Comparison of ENCODE assay signal across 20 cellular contexts in the genomic region with DNA sequence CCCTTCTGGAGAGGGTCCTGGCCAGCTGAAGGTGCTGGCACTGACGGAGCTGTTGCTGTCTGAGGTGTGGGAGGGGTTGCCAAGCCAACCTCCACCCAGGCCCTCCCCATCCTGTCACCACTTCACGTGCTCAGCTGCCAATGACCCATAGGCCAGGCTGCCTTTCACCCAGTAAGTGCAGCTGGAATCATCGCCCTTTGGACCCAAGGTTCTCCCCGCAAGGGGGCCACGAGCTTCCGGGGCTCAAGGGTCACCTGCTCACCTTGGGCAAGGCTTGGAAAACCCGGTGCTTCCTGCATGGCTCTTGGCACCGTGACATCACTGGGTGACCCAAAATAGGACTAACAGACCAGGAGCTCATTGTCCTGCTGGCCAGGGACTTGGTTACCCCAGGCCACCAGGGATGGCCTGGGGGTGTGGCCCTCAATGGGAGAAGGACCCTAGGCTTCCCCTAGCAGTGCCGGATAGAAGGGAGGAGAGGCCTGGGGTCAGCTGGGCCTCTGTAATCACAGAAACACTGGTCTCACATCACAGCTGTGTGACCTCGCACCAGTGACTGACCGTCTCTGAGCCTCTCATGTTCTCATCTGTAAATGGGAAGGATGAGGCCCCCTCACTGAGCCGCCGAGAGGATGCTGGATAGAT. TPM values are rescaled to one million over a fixed set of nuclear protein-coding genes. Genes with fewer than 3 reads are reported as not detected.
DNase-seq lines count a peak whose midpoint lies in the region; ATAC-seq and TF ChIP-seq lines count a peak whose summit lies in the region.
"Had no signal": no experiment of that assay in that cellular context is flagged by ENCODE, and none has a peak within 500 bp of the region (broad histone marks: within the 10 kb centered on the region; RNA-seq: fewer than 3 reads in every experiment).

No MANE protein-coding gene starts in this region.

- intact Hi-C loops in aorta (cut with DNase I), result no loop called here

- no CpG with 5 or more reads among the region's 13 CpGs for WGBS in gastroesophageal sphincter (ENCODE audit: low coverage in 1 of 2), 2 donors
- WGBS in aorta, 2 donors, result 77 to 84% methylated on average over 13 of the region's 13 CpGs

- no peak for ATAC-seq in gastroesophageal sphincter
- ATAC-seq in aorta (ENCODE audit: low FRiP score), result peak; percentile 8
- ATAC-seq: Panc1 had no signal

- no peaks in the 10 kb centered on the region for H3K36me3 ChIP-seq in gastroesophageal sphincter
- no peaks in the 10 kb centered on the region for H3K36me3 ChIP-seq in mucosa of rectum (ENCODE audit: control insufficient read depth in 2 of 2, insufficient read depth in 2 of 2, low read length in 2 of 2)
- H3K36me3 ChIP-seq in aorta (ENCODE audit: control insufficient read depth in 1 of 2, insufficient read depth in 2 of 2, low read length in 1 of 2), result no peaks in the 10 kb centered on the region
- no peaks in the 10 kb centered on the region for H3K36me3 ChIP-seq in effector memory CD4-positive, alpha-beta T cell (ENCODE audit: control insufficient read depth, insufficient read depth, low read length)
- H3K36me3 ChIP-seq: tibial artery had no signal

- peak overlapping the region in 1 of 2 donors; percentile 14 for H3K9ac ChIP-seq in mucosa of rectum (ENCODE audit: low read depth in 1 of 2, low read length in 2 of 2)
- H3K9ac ChIP-seq: SK-N-SH had no signal

- peak overlapping the region in 3 of 4 donors; percentile 30 to 86 (median 85) for H3K27ac ChIP-seq in gastroesophageal sphincter
- H3K27ac ChIP-seq in mucosa of rectum (ENCODE audit: low read depth in 2 of 2, low read length in 2 of 2), result peak overlapping the region; percentile 48 to 52
- no peak overlapping the region for H3K27ac ChIP-seq in aorta (ENCODE audit: low read depth in 1 of 2, low read length in 2 of 2)
- H3K27ac ChIP-seq in effector memory CD4-positive, alpha-beta T cell (ENCODE audit: insufficient read depth, low read length, poor library complexity, severe bottlenecking), result no peak overlapping the region
- H3K27ac ChIP-seq: tibial artery had no signal

- H3K4me3 ChIP-seq in gastroesophageal sphincter, result no peak overlapping the region
- no peak overlapping the region for H3K4me3 ChIP-seq in mucosa of rectum (ENCODE audit: low read length in 2 of 2)
- H3K4me3 ChIP-seq in aorta (ENCODE audit: low read length in 2 of 2), result no peak overlapping the region
- no peak overlapping the region for H3K4me3 ChIP-seq in effector memory CD4-positive, alpha-beta T cell (ENCODE audit: insufficient read depth, low read depth, low read length, poor library complexity, severe bottlenecking)
- H3K4me3 ChIP-seq: tibial artery had no signal

- no peaks in the 10 kb centered on the region for H3K27me3 ChIP-seq in gastroesophageal sphincter
- no peaks in the 10 kb centered on the region for H3K27me3 ChIP-seq in mucosa of rectum (ENCODE audit: control insufficient read depth in 2 of 2, insufficient read depth in 2 of 2, low read length in 2 of 2)
- H3K27me3 ChIP-seq in aorta (ENCODE audit: control insufficient read depth in 1 of 2, insufficient read depth in 2 of 2, low read length in 1 of 2), result no peaks in the 10 kb centered on the region
- H3K27me3 ChIP-seq in effector memory CD4-positive, alpha-beta T cell (replicated peaks; ENCODE audit: control insufficient read depth, insufficient read depth, low read length, poor library complexity, severe bottlenecking), result no peaks in the 10 kb centered on the region
- H3K27me3 ChIP-seq: tibial artery had no signal

- peaks cover 0 to 89% (median 27%) of the 10 kb centered on the region in 3 donors for H3K4me1 ChIP-seq in gastroesophageal sphincter
- H3K4me1 ChIP-seq in mucosa of rectum (ENCODE audit: control insufficient read depth in 2 of 2, insufficient read depth in 2 of 2, low read length in 2 of 2), result peaks cover 34 to 46% of the 10 kb centered on the region in 2 donors
- no peaks in the 10 kb centered on the region for H3K4me1 ChIP-seq in aorta (ENCODE audit: control insufficient read depth in 1 of 2, insufficient read depth in 2 of 2, low read length in 2 of 2)
- H3K4me1 ChIP-seq in effector memory CD4-positive, alpha-beta T cell (ENCODE audit: control insufficient read depth, insufficient read depth, low read length, poor library complexity, severe bottlenecking), result no peaks in the 10 kb centered on the region

- TF ChIP-seq POLR2A in gastroesophageal sphincter (IDR thresholded peaks at IDR 0.05), result no peak

- H3K9me3 ChIP-seq in gastroesophageal sphincter (no peaks in the 10 kb centered on the region), mucosa of rectum (ENCODE audit: control insufficient read depth in 2 of 2, low read length in 2 of 2) (no peaks in the 10 kb centered on the region), aorta (ENCODE audit: control insufficient read depth, low read length) (no peaks in the 10 kb centered on the region)
- no peaks in the 10 kb centered on the region for H3K9me3 ChIP-seq in effector memory CD4-positive, alpha-beta T cell (ENCODE audit: control insufficient read depth, low read length)
- H3K9me3 ChIP-seq: SK-N-SH, tibial artery had no signal

- DNase-seq in NCI-H510A (lab: John Stamatoyannopoulos, UW) (peak; percentile 30), NCI-H510A treated with DMSO at 0.1 percent for 48 hours (lab: John Stamatoyannopoulos, UW) (no peak), aorta (no peak), NCI-H2029 (lab: John Stamatoyannopoulos, UW) (no peak)
- no peak for DNase-seq in activated CD4-positive, alpha-beta T cell treated with anti-CD3 and anti-CD28 coated beads for 48 hours
- no peak for DNase-seq in effector memory CD4-positive, alpha-beta T cell
- DNase-seq: 8988T; activated CD4-positive, alpha-beta T cell treated with anti-CD3 and anti-CD28 coated beads for 1 hour; activated naive CD8-positive, alpha-beta T cell treated with anti-CD3 and anti-CD28 coated beads, Interleukin-2, amount 10 ng/mL, durations not matched to agents 7 days and 5 days; foreskin melanocyte; GDM1; midbrain; NCI-H1436 treated with DMSO at 0.1 percent for 48 hours; NCI-H82; SK-N-SH; stimulated activated naive CD4-positive, alpha-beta T cell; tibial artery had no signal

- TF ChIP-seq EP300 in gastroesophageal sphincter (IDR thresholded peaks at IDR 0.05), result no peak

- TF ChIP-seq CTCF in gastroesophageal sphincter (IDR thresholded peaks at IDR 0.05), result no peak

RNA-seq across cellular contexts. Expression of a gene that starts 51.3 kb away (rescaled TPM):
- total RNA-seq in gastroesophageal sphincter, result 10 to 100 TPM; 14.0 to 58.2 (median 25.0) TPM
- 1 to 10 TPM; 6.4 to 7.6 TPM for total RNA-seq in aorta
- polyA plus RNA-seq in aorta, result 1 to 10 TPM; 1.2 to 8.1 TPM

Comparison
In these comparisons a context has a peak if more than half of its experiments do, and no peak if none do; other contexts are left out.
1. H3K27ac ChIP-seq: peak in gastroesophageal sphincter (3 of 4) and mucosa of rectum (2 of 2); none in aorta (0 of 2) and effector memory CD4-positive, alpha-beta T cell (single experiment).